In genomic region chr5:172999351-172999973, GRCh38 we compare ENCODE assay signal across 17 cellular contexts. TPM values are rescaled to one million over a fixed set of nuclear protein-coding genes. Genes with fewer than 3 reads are reported as not detected.
DNase-seq lines count a peak whose midpoint lies in the region; ATAC-seq and TF ChIP-seq lines count a peak whose summit lies in the region.
"Had no signal": no experiment of that assay in that cellular context is flagged by ENCODE, and none has a peak within 500 bp of the region (broad histone marks: within the 10 kb centered on the region; RNA-seq: fewer than 3 reads in every experiment).

No MANE protein-coding gene starts in this region.

- no peak overlapping the region for H3K4me3 ChIP-seq in adipocyte (ENCODE audit: low read length)
- H3K4me3 ChIP-seq in tibial nerve: no peak overlapping the region
- H3K4me3 ChIP-seq: GM23248, upper lobe of left lung had no signal

- H3K9me3 ChIP-seq in adipocyte (ENCODE audit: control insufficient read depth, low read length): no peaks in the 10 kb centered on the region
- H3K9me3 ChIP-seq in tibial nerve: no peaks in the 10 kb centered on the region
- H3K9me3 ChIP-seq: upper lobe of left lung had no signal

- H3K4me1 ChIP-seq in adipocyte (ENCODE audit: control insufficient read depth, insufficient read depth, low read length): peaks cover 36% of the 10 kb centered on the region
- peaks cover 0 to 53% (median 26%) of the 10 kb centered on the region in 4 donors for H3K4me1 ChIP-seq in tibial nerve

- no peak for TF ChIP-seq CTCF in tibial nerve (IDR thresholded peaks at IDR 0.05)
- no peak for TF ChIP-seq CTCF in GM13976 (IDR thresholded peaks at IDR 0.05; ENCODE audit: borderline replicate concordance, control extremely low read depth, extremely low read depth, insufficient read depth, missing control alignments)

- TF ChIP-seq EP300 in tibial nerve (IDR thresholded peaks at IDR 0.05): peak; percentile 37 to 71

- in situ Hi-C loops in GM13976 (cut with MboI; ENCODE audit: low sequenced_read_pairs, unreplicated experiment): no loop called here

- peak overlapping the region; percentile 39 to 88 (median 77) for H3K27ac ChIP-seq in tibial nerve
- H3K27ac ChIP-seq: GM23248, upper lobe of left lung had no signal

- intact Hi-C loops in left colon (cut with DNase I, micrococcal nuclease): no loop called here

- ATAC-seq in stimulated activated naive CD8-positive, alpha-beta T cell treated with anti-CD3 and anti-CD28 coated beads, Interleukin-15, Interleukin-2, amounts not matched to agents 100 U/mL and 50 U/mL, for 24 hours: peak; percentile 19
- no peak for ATAC-seq in stimulated activated naive CD8-positive, alpha-beta T cell treated with anti-CD3 and anti-CD28 coated beads, Interleukin-15, amount 100 ng/mL, for 72 hours
- peak; percentile 52 for ATAC-seq in left colon
- ATAC-seq in HG03045 (IDR thresholded peaks at IDR 0.05; ENCODE audit: unreplicated experiment): no peak

- H3K4me1 Mint-ChIP-seq in stimulated activated naive CD8-positive, alpha-beta T cell treated with anti-CD3 and anti-CD28 coated beads, Interleukin-15, amount 100 ng/mL, for 72 hours: peaks cover 70% of the 10 kb centered on the region

- H3K27me3 ChIP-seq in adipocyte (replicated peaks; ENCODE audit: control insufficient read depth, insufficient read depth, low read length): no peaks in the 10 kb centered on the region
- no peaks in the 10 kb centered on the region for H3K27me3 ChIP-seq in tibial nerve
- H3K27me3 ChIP-seq: upper lobe of left lung had no signal

- no peak overlapping the region for H3K4me3 Mint-ChIP-seq in stimulated activated naive CD8-positive, alpha-beta T cell treated with anti-CD3 and anti-CD28 coated beads, Interleukin-15, amount 100 ng/mL, for 72 hours
- H3K4me3 Mint-ChIP-seq: activated CD4-positive, alpha-beta T cell treated with anti-CD3 and anti-CD28 coated beads, Interleukin-2, amount 10 ng/mL, durations not matched to agents 7 days and 5 days; activated naive CD8-positive, alpha-beta T cell treated with anti-CD3 and anti-CD28 coated beads, Interleukin-2, amount 10 ng/mL, durations not matched to agents 7 days and 5 days had no signal

- H3K36me3 ChIP-seq in adipocyte (ENCODE audit: control insufficient read depth, insufficient read depth, low read length, severe bottlenecking) (peaks cover 40% of the 10 kb centered on the region), tibial nerve (peaks cover 0 to 30% (median 0%) of the 10 kb centered on the region in 3 donors)

- peak overlapping the region in 1 of 2 donors; percentile 44 for H3K27ac Mint-ChIP-seq in stimulated activated naive CD8-positive, alpha-beta T cell treated with anti-CD3 and anti-CD28 coated beads, Interleukin-15, amount 100 ng/mL, for 72 hours
- H3K27ac Mint-ChIP-seq: activated naive CD8-positive, alpha-beta T cell treated with anti-CD3 and anti-CD28 coated beads, Interleukin-2, amount 10 ng/mL, durations not matched to agents 7 days and 5 days had no signal

- 68 to 71% methylated on average over 3 of the region's 3 CpGs for WGBS in tibial nerve, 2 donors

- no peaks in the 10 kb centered on the region for H3K9me3 Mint-ChIP-seq in stimulated activated naive CD8-positive, alpha-beta T cell treated with anti-CD3 and anti-CD28 coated beads, Interleukin-15, amount 100 ng/mL, for 72 hours
- H3K9me3 Mint-ChIP-seq: activated CD4-positive, alpha-beta T cell treated with anti-CD3 and anti-CD28 coated beads, Interleukin-2, amount 10 ng/mL, durations not matched to agents 7 days and 5 days; activated naive CD8-positive, alpha-beta T cell treated with anti-CD3 and anti-CD28 coated beads, Interleukin-2, amount 10 ng/mL, durations not matched to agents 7 days and 5 days had no signal

- H3K9ac ChIP-seq in adipocyte (ENCODE audit: low read length): peak overlapping the region; percentile 59

- H3K27me3 Mint-ChIP-seq in stimulated activated naive CD8-positive, alpha-beta T cell treated with anti-CD3 and anti-CD28 coated beads, Interleukin-15, amount 100 ng/mL, for 72 hours: no peaks in the 10 kb centered on the region
- H3K27me3 Mint-ChIP-seq: activated CD4-positive, alpha-beta T cell treated with anti-CD3 and anti-CD28 coated beads, Interleukin-2, amount 10 ng/mL, durations not matched to agents 7 days and 5 days; activated naive CD8-positive, alpha-beta T cell treated with anti-CD3 and anti-CD28 coated beads, Interleukin-2, amount 10 ng/mL, durations not matched to agents 7 days and 5 days had no signal

- DNase-seq in stimulated activated naive CD8-positive, alpha-beta T cell treated with anti-CD3 and anti-CD28 coated beads, Interleukin-15, Interleukin-2, amounts not matched to agents 100 U/mL and 50 U/mL, for 24 hours: no peak
- no peak for DNase-seq in stimulated activated naive CD8-positive, alpha-beta T cell treated with anti-CD3 and anti-CD28 coated beads, Interleukin-15, amount 100 ng/mL, for 72 hours
- DNase-seq in adipocyte (ENCODE audit: low read depth) (peak; percentile 33), left colon (no peak), tibial nerve (ENCODE audit: low spot score in 2 of 2) (no peak), GM03348 (ENCODE audit: low spot score) (no peak), GM13976 (ENCODE audit: low spot score) (no peak)
- DNase-seq: activated CD4-positive, alpha-beta T cell treated with anti-CD3 and anti-CD28 coated beads, Interleukin-2, amount 10 ng/mL, durations not matched to agents 7 days and 5 days; activated naive CD8-positive, alpha-beta T cell treated with anti-CD3 and anti-CD28 coated beads, Interleukin-2, amount 10 ng/mL, durations not matched to agents 7 days and 5 days; AML-193; Karpas-422; NCI-H1105; NCI-H2081 treated with DMSO at 0.1 percent for 48 hours; NCI-H524; upper lobe of left lung had no signal

- no peak for TF ChIP-seq POLR2A in tibial nerve (IDR thresholded peaks at IDR 0.05)

RNA-seq across cellular contexts. Expression of gene ATP6V0E1, which starts 15.9 kb away (rescaled TPM):
- total RNA-seq in left colon (100 to 1,000 TPM; 168 to 225 TPM), tibial nerve (100 to 1,000 TPM in 1 of 4 donors, 10 to 100 TPM in 3; 88.8 to 121 (median 92.0) TPM)

RNA-seq across cellular contexts. Expression of gene RPL26L1, which starts 40.2 kb away (rescaled TPM):
- total RNA-seq in left colon (10 to 100 TPM; 19.1 to 25.4 TPM), tibial nerve (10 to 100 TPM in 3 of 4 donors, 1 to 10 TPM in 1; 6.1 to 30.8 (median 25.3) TPM)

RNA-seq across cellular contexts. Expression of gene CREBRF, which starts 56.7 kb away (rescaled TPM):
- total RNA-seq in left colon (10 to 100 TPM; 12.1 to 25.6 TPM), tibial nerve (10 to 100 TPM; 31.2 to 46.3 (median 40.5) TPM)

Comparison
In these comparisons a context has a peak if more than half of its experiments do, and no peak if none do; other contexts are left out.
1. ATAC-seq: peak in stimulated activated naive CD8-positive, alpha-beta T cell treated with anti-CD3 and anti-CD28 coated beads, Interleukin-15, Interleukin-2, amounts not matched to agents 100 U/mL and 50 U/mL, for 24 hours (single experiment) and left colon (single experiment); none in stimulated activated naive CD8-positive, alpha-beta T cell treated with anti-CD3 and anti-CD28 coated beads, Interleukin-15, amount 100 ng/mL, for 72 hours (single experiment) and HG03045 (single experiment).